In genomic region chr10:18340496-18341051, GRCh38 we compare ENCODE assay signal across 10 cellular contexts.
DNase-seq lines count a peak whose midpoint lies in the region; ATAC-seq and TF ChIP-seq lines count a peak whose summit lies in the region.
"Had no signal": no experiment of that assay in that cellular context is flagged by ENCODE, and none has a peak within 500 bp of the region (broad histone marks: within the 10 kb centered on the region; RNA-seq: fewer than 3 reads in every experiment).

No MANE protein-coding gene starts in this region.

- peaks cover 2% of the 10 kb centered on the region; the same call in 1 of the 2 replicates for H3K27me3 ChIP-seq in BJ (ENCODE audit: control insufficient read depth, insufficient read depth, low read length)

- CTCF ChIA-PET in BJ (lab: Yijun Ruan, JAX), result interaction anchor here (1.4 kb wide), 1 partner anchor 28 kb away, joined by 3 read pairs; no protein-coding TSS in a partner anchor
- CTCF ChIA-PET in activated CD8-positive, alpha-beta memory T cell treated with anti-CD3 and anti-CD28 coated beads, Interleukin-2, amount 10 ng/mL, durations not matched to agents 7 days and 5 days (lab: Charles Lee), result no interaction called here
- CTCF ChIA-PET in activated CD4-positive, alpha-beta memory T cell treated with anti-CD3 and anti-CD28 coated beads for 36 hours (lab: Charles Lee), result no interaction called here

- DNase-seq in BJ (ENCODE audit: low read depth), result peak; percentile 0
- peak; percentile 33 for DNase-seq in inferior parietal cortex (ENCODE audit: extremely low spot score)
- peak; percentile 69 for DNase-seq in retina
- DNase-seq in NCI-H1092 (lab: John Stamatoyannopoulos, UW), result no peak
- DNase-seq in NCI-H345 treated with DMSO at 0.1 percent for 48 hours (lab: John Stamatoyannopoulos, UW; ENCODE audit: unreplicated experiment), result no peak
- DNase-seq in activated CD8-positive, alpha-beta memory T cell treated with anti-CD3 and anti-CD28 coated beads, Interleukin-2, amount 10 ng/mL, durations not matched to agents 7 days and 5 days, result no peak
- DNase-seq in activated CD4-positive, alpha-beta memory T cell treated with anti-CD3 and anti-CD28 coated beads for 36 hours, result no peak
- DNase-seq: activated T-cell treated with anti-CD3 and anti-CD28 coated beads, Interleukin-2, amount 50 U/mL, for 48 hours; CD4-positive, CD25-positive, alpha-beta regulatory T cell had no signal

- POLR2A ChIA-PET in BJ (lab: Charles Lee), result no interaction called here
- POLR2A ChIA-PET in activated CD4-positive, alpha-beta memory T cell treated with anti-CD3 and anti-CD28 coated beads for 36 hours (lab: Charles Lee), result no interaction called here

- H3K36me3 ChIP-seq in BJ (ENCODE audit: control insufficient read depth, insufficient read depth, low read length), result no peaks in the 10 kb centered on the region

- peak overlapping the region; percentile 7; the same call in 1 of the 2 replicates for H3K4me3 ChIP-seq in BJ (ENCODE audit: low read depth, low read length)

- no peak for ATAC-seq in activated CD8-positive, alpha-beta memory T cell treated with anti-CD3 and anti-CD28 coated beads, Interleukin-2, amount 10 ng/mL, durations not matched to agents 7 days and 5 days

- no peaks in the 10 kb centered on the region for H3K36me3 Mint-ChIP-seq in brain
- no peaks in the 10 kb centered on the region for H3K36me3 Mint-ChIP-seq in activated CD8-positive, alpha-beta memory T cell treated with anti-CD3 and anti-CD28 coated beads, Interleukin-2, amount 10 ng/mL, durations not matched to agents 7 days and 5 days
- H3K36me3 Mint-ChIP-seq in activated CD4-positive, alpha-beta memory T cell treated with anti-CD3 and anti-CD28 coated beads for 36 hours, result no peaks in the 10 kb centered on the region
- H3K36me3 Mint-ChIP-seq: CD4-positive, CD25-positive, alpha-beta regulatory T cell had no signal

- H3K4me3 Mint-ChIP-seq in brain, result peak overlapping the region; percentile 11 to 84 (median 65)
- no peak overlapping the region for H3K4me3 Mint-ChIP-seq in activated CD8-positive, alpha-beta memory T cell treated with anti-CD3 and anti-CD28 coated beads, Interleukin-2, amount 10 ng/mL, durations not matched to agents 7 days and 5 days
- no peak overlapping the region for H3K4me3 Mint-ChIP-seq in activated CD4-positive, alpha-beta memory T cell treated with anti-CD3 and anti-CD28 coated beads for 36 hours
- H3K4me3 Mint-ChIP-seq: CD4-positive, CD25-positive, alpha-beta regulatory T cell had no signal

- H3K27ac Mint-ChIP-seq in brain, result peak overlapping the region in 3 of 5 experiments; percentile 56 to 84 (median 82)
- no peak overlapping the region for H3K27ac Mint-ChIP-seq in activated CD8-positive, alpha-beta memory T cell treated with anti-CD3 and anti-CD28 coated beads, Interleukin-2, amount 10 ng/mL, durations not matched to agents 7 days and 5 days
- H3K27ac Mint-ChIP-seq in activated CD4-positive, alpha-beta memory T cell treated with anti-CD3 and anti-CD28 coated beads for 36 hours, result no peak overlapping the region
- H3K27ac Mint-ChIP-seq: CD4-positive, CD25-positive, alpha-beta regulatory T cell had no signal

- peaks cover 8% of the 10 kb centered on the region for H3K4me1 Mint-ChIP-seq in brain
- no peaks in the 10 kb centered on the region for H3K4me1 Mint-ChIP-seq in activated CD8-positive, alpha-beta memory T cell treated with anti-CD3 and anti-CD28 coated beads, Interleukin-2, amount 10 ng/mL, durations not matched to agents 7 days and 5 days
- H3K4me1 Mint-ChIP-seq in activated CD4-positive, alpha-beta memory T cell treated with anti-CD3 and anti-CD28 coated beads for 36 hours (ENCODE audit: low read depth), result no peaks in the 10 kb centered on the region
- H3K4me1 Mint-ChIP-seq: CD4-positive, CD25-positive, alpha-beta regulatory T cell had no signal

- intact Hi-C loops in activated CD4-positive, alpha-beta memory T cell treated with anti-CD3 and anti-CD28 coated beads for 36 hours (cut with micrococcal nuclease), result no loop called here

- H3K9me3 Mint-ChIP-seq in brain, result peaks cover 0 to 2% (median 0%) of the 10 kb centered on the region in 5 experiments
- no peaks in the 10 kb centered on the region for H3K9me3 Mint-ChIP-seq in activated CD8-positive, alpha-beta memory T cell treated with anti-CD3 and anti-CD28 coated beads, Interleukin-2, amount 10 ng/mL, durations not matched to agents 7 days and 5 days (ENCODE audit: low read depth)
- H3K9me3 Mint-ChIP-seq in activated CD4-positive, alpha-beta memory T cell treated with anti-CD3 and anti-CD28 coated beads for 36 hours, result no peaks in the 10 kb centered on the region

- no peaks in the 10 kb centered on the region for H3K27me3 Mint-ChIP-seq in brain
- H3K27me3 Mint-ChIP-seq in activated CD8-positive, alpha-beta memory T cell treated with anti-CD3 and anti-CD28 coated beads, Interleukin-2, amount 10 ng/mL, durations not matched to agents 7 days and 5 days, result no peaks in the 10 kb centered on the region
- no peaks in the 10 kb centered on the region for H3K27me3 Mint-ChIP-seq in activated CD4-positive, alpha-beta memory T cell treated with anti-CD3 and anti-CD28 coated beads for 36 hours
- H3K27me3 Mint-ChIP-seq: CD4-positive, CD25-positive, alpha-beta regulatory T cell had no signal

- TF ChIP-seq CTCF in BJ (IDR thresholded peaks at IDR 0.05; ENCODE audit: insufficient read depth, low read depth, low read length) (no peak), brain (conservative IDR thresholded peaks at IDR 0.05) (no peak)

Comparison
In these comparisons a context has a peak if more than half of its experiments do, and no peak if none do; other contexts are left out.
1. DNase-seq: peak in BJ (single experiment), inferior parietal cortex (single experiment) and retina (single experiment); none in NCI-H1092 (single experiment), NCI-H345 treated with DMSO at 0.1 percent for 48 hours (single experiment), activated CD8-positive, alpha-beta memory T cell treated with anti-CD3 and anti-CD28 coated beads, Interleukin-2, amount 10 ng/mL, durations not matched to agents 7 days and 5 days (single experiment) and activated CD4-positive, alpha-beta memory T cell treated with anti-CD3 and anti-CD28 coated beads for 36 hours (single experiment).
2. H3K27ac Mint-ChIP-seq: peak in brain (3 of 5); none in activated CD8-positive, alpha-beta memory T cell treated with anti-CD3 and anti-CD28 coated beads, Interleukin-2, amount 10 ng/mL, durations not matched to agents 7 days and 5 days (single experiment) and activated CD4-positive, alpha-beta memory T cell treated with anti-CD3 and anti-CD28 coated beads for 36 hours (single experiment).
3. H3K4me3 Mint-ChIP-seq: peak in brain (5 of 5); none in activated CD8-positive, alpha-beta memory T cell treated with anti-CD3 and anti-CD28 coated beads, Interleukin-2, amount 10 ng/mL, durations not matched to agents 7 days and 5 days (single experiment) and activated CD4-positive, alpha-beta memory T cell treated with anti-CD3 and anti-CD28 coated beads for 36 hours (single experiment).